Comparison of ENCODE assay signal across 15 cellular contexts in the genomic region with DNA sequence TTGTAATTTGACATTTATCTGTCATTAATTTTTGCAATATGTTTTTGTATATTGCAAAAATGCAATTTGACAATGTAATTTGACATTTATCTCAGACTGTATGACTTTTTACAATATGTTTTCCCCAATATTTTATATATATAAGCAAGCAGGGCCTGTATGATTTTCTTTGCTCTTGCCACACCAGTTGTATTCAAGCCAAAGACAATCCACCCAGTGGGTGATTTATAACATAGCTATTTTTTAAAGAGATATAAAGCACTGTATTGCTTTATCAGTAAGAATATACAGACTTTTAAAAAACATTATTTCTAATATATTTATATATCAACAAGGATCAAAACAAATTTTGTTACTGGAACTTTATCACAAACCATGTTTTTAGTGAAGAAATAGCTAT. TPM values are rescaled to one million over a fixed set of nuclear protein-coding genes. Genes with fewer than 3 reads are reported as not detected.
DNase-seq lines count a peak whose midpoint lies in the region; ATAC-seq and TF ChIP-seq lines count a peak whose summit lies in the region.
"Had no signal": no experiment of that assay in that cellular context is flagged by ENCODE, and none has a peak within 500 bp of the region (broad histone marks: within the 10 kb centered on the region; RNA-seq: fewer than 3 reads in every experiment).

No MANE protein-coding gene starts in this region.

- TF ChIP-seq CTCF in cardiac fibroblast (IDR thresholded peaks at IDR 0.05; ENCODE audit: low read depth, low read length): no peak
- TF ChIP-seq CTCF in fibroblast of pulmonary artery (IDR thresholded peaks at IDR 0.05; ENCODE audit: low read length, missing control alignments): no peak

- H2BK5ac ChIP-seq in mesenchymal stem cell (ENCODE audit: low read depth, low read length, poor library complexity, severe bottlenecking): no peak overlapping the region

- H3K9me3 ChIP-seq in mesenchymal stem cell (ENCODE audit: control insufficient read depth, low read length): no peaks in the 10 kb centered on the region
- H3K9me3 ChIP-seq: A549; BE2C; BLaER1 treated with 17β-estradiol and CSF1 and Interleukin-3, amounts not matched to agents 10 nM and 100 nM had no signal

- ATAC-seq in GM19328 (IDR thresholded peaks at IDR 0.05; ENCODE audit: unreplicated experiment) (no peak), HG02763 (IDR thresholded peaks at IDR 0.05; ENCODE audit: unreplicated experiment) (no peak)
- ATAC-seq: A549 had no signal

- H3K4me2 ChIP-seq in mesenchymal stem cell (ENCODE audit: low read length, poor library complexity, severe bottlenecking): no peak overlapping the region
- H3K4me2 ChIP-seq: A549; BLaER1 treated with 17β-estradiol and CSF1 and Interleukin-3, amounts not matched to agents 10 nM and 100 nM had no signal

- H3K4ac ChIP-seq in mesenchymal stem cell (ENCODE audit: low read depth in 1 of 2, low read length in 2 of 2): no peak overlapping the region

- H4K91ac ChIP-seq in mesenchymal stem cell (ENCODE audit: low read length): no peak overlapping the region

- H2AFZ ChIP-seq in mesenchymal stem cell (ENCODE audit: low read depth, low read length): no peak overlapping the region

- no peaks in the 10 kb centered on the region for H3K79me1 ChIP-seq in mesenchymal stem cell (replicated peaks; ENCODE audit: low read length, poor library complexity, severe bottlenecking)

- no peak overlapping the region for H2AK5ac ChIP-seq in mesenchymal stem cell (ENCODE audit: low read length, severe bottlenecking)

- DNase-seq in EH (ENCODE audit: low read depth) (peak; percentile 13), cardiac fibroblast (ENCODE audit: low read depth in 2 of 2) (peak; percentile 36 to 64), fibroblast of pulmonary artery (ENCODE audit: low read depth) (peak; percentile 43), mesenchymal stem cell (no peak), islet precursor cell (no peak), NCI-H1436 treated with DMSO at 0.1 percent for 48 hours (lab: John Stamatoyannopoulos, UW) (no peak)
- DNase-seq: CD4-positive, alpha-beta memory T cell; DMS79 treated with DMSO at 0.1 percent for 48 hours; H7 had no signal

- H3K14ac ChIP-seq in mesenchymal stem cell (ENCODE audit: low read length in 2 of 2): no peak overlapping the region

- no peaks in the 10 kb centered on the region for H3K36me3 ChIP-seq in mesenchymal stem cell (ENCODE audit: control insufficient read depth in 1 of 2, insufficient read depth in 2 of 2, low read depth in 1 of 2, low read length in 2 of 2)
- H3K36me3 ChIP-seq: BE2C; BLaER1 treated with 17β-estradiol and CSF1 and Interleukin-3, amounts not matched to agents 10 nM and 100 nM had no signal

- H4K8ac ChIP-seq in mesenchymal stem cell (ENCODE audit: low read length): no peak overlapping the region

- no peak overlapping the region for H3K18ac ChIP-seq in mesenchymal stem cell (ENCODE audit: low read depth in 1 of 2, low read length in 2 of 2)

- H3K27me3 ChIP-seq in mesenchymal stem cell (ENCODE audit: control insufficient read depth in 1 of 2, insufficient read depth in 1 of 2, low read length in 2 of 2): no peaks in the 10 kb centered on the region
- H3K27me3 ChIP-seq: BLaER1 treated with 17β-estradiol and CSF1 and Interleukin-3, amounts not matched to agents 10 nM and 100 nM had no signal

- H3K27ac ChIP-seq in mesenchymal stem cell (ENCODE audit: low read length, poor library complexity, severe bottlenecking): no peak overlapping the region
- H3K27ac ChIP-seq: 22Rv1; A549; BLaER1 treated with 17β-estradiol and CSF1 and Interleukin-3, amounts not matched to agents 10 nM and 100 nM had no signal

- no peak overlapping the region for H2BK120ac ChIP-seq in mesenchymal stem cell (ENCODE audit: low read depth, low read length)

- no peak overlapping the region for H2BK15ac ChIP-seq in mesenchymal stem cell (ENCODE audit: low read depth, poor library complexity, severe bottlenecking)

- no peak overlapping the region for H2BK12ac ChIP-seq in mesenchymal stem cell (ENCODE audit: low read length in 2 of 2)

- no peaks in the 10 kb centered on the region for H3K4me1 ChIP-seq in mesenchymal stem cell (ENCODE audit: control insufficient read depth, insufficient read depth, low read depth, low read length)
- H3K4me1 ChIP-seq: A549; BE2C; BLaER1 treated with 17β-estradiol and CSF1 and Interleukin-3, amounts not matched to agents 10 nM and 100 nM had no signal

- H3K23ac ChIP-seq in mesenchymal stem cell (ENCODE audit: low read length in 2 of 2): no peak overlapping the region

- peak overlapping the region; percentile 68 for H3K9ac ChIP-seq in mesenchymal stem cell (ENCODE audit: low read length)
- H3K9ac ChIP-seq: BLaER1 treated with 17β-estradiol and CSF1 and Interleukin-3, amounts not matched to agents 10 nM and 100 nM had no signal

- H3K4me3 ChIP-seq in cardiac fibroblast (replicated peaks in 1 of 2; ENCODE audit: low read depth in 2 of 2, low read length in 2 of 2): no peak overlapping the region
- no peak overlapping the region for H3K4me3 ChIP-seq in fibroblast of pulmonary artery (replicated peaks; ENCODE audit: low read depth, low read length)
- H3K4me3 ChIP-seq in mesenchymal stem cell (ENCODE audit: insufficient read depth in 1 of 2, low read depth in 1 of 2, low read length in 2 of 2): no peak overlapping the region
- H3K4me3 ChIP-seq: A549; BLaER1 treated with 17β-estradiol and CSF1 and Interleukin-3, amounts not matched to agents 10 nM and 100 nM had no signal

RNA-seq across cellular contexts. Expression of a gene that starts 47.3 kb away (rescaled TPM):
- 19.2 TPM for polyA plus RNA-seq in mesenchymal stem cell (2013, experiment 1 of 2)
- 18.7 TPM for polyA plus RNA-seq in mesenchymal stem cell (2013, experiment 2 of 2)
- polyA plus RNA-seq: A549; CD4-positive, alpha-beta memory T cell had no signal

Comparison
In these comparisons a context has a peak if more than half of its experiments do, and no peak if none do; other contexts are left out.
1. DNase-seq: peak in EH (single experiment), cardiac fibroblast (2 of 2) and fibroblast of pulmonary artery (single experiment); none in mesenchymal stem cell (single experiment), islet precursor cell (single experiment) and NCI-H1436 treated with DMSO at 0.1 percent for 48 hours (single experiment).